Comparison of ENCODE assay signal across 23 cellular contexts in the genomic region with DNA sequence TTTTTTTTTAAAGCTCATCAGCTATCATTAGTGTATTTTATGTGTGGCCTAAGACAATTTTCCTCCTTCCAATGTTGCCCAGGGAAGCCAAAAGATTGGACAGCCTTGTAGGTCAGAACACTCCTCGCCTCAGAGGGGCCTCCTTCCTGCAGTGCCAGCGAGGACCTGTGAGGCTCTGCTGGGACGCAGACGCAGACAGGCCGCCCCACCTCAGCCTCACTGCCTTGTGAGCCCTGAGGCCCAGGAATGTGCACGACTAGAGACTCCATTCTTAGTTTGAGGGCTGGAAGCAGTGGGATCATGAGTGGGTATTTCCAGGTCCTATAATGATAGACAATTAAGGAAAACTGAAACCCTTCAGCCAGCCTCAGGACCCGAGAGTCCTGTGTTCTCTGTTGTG.
DNase-seq lines count a peak whose midpoint lies in the region; ATAC-seq and TF ChIP-seq lines count a peak whose summit lies in the region.
"Had no signal": no experiment of that assay in that cellular context is flagged by ENCODE, and none has a peak within 500 bp of the region (broad histone marks: within the 10 kb centered on the region; RNA-seq: fewer than 3 reads in every experiment).

No MANE protein-coding gene starts in this region.

- ATAC-seq in T-cell (replicated peaks in 1 of 4) (no peak), GM21786 (IDR thresholded peaks at IDR 0.05; ENCODE audit: unreplicated experiment) (no peak)
- ATAC-seq: Panc1 had no signal

- POLR2A ChIA-PET in T-cell (lab: Charles Lee): no interaction called here

- H3K4me2 ChIP-seq in GM23248 (ENCODE audit: unreplicated experiment): no peak overlapping the region
- H3K4me2 ChIP-seq: BLaER1, SK-N-SH had no signal

- H3K9ac ChIP-seq in GM23248: no peak overlapping the region
- H3K9ac ChIP-seq: BLaER1, SK-N-SH had no signal

- H3K9me3 Mint-ChIP-seq in T-cell: peaks cover 0 to 2% (median 0%) of the 10 kb centered on the region in 3 donors
- H3K9me3 Mint-ChIP-seq: CD4-positive, alpha-beta T cell had no signal

- no peak for TF ChIP-seq CTCF in ascending aorta (IDR thresholded peaks at IDR 0.05)
- TF ChIP-seq CTCF in ovary (IDR thresholded peaks at IDR 0.05): no peak
- TF ChIP-seq CTCF in right atrium auricular region (IDR thresholded peaks at IDR 0.05): no peak

- H3K4me3 Mint-ChIP-seq in T-cell: no peak overlapping the region
- H3K4me3 Mint-ChIP-seq: CD4-positive, alpha-beta T cell had no signal

- in situ Hi-C loops in GM23248 (cut with MboI): no loop called here

- H3K27ac Mint-ChIP-seq in T-cell: no peak overlapping the region
- H3K27ac Mint-ChIP-seq: CD4-positive, alpha-beta T cell had no signal

- peak; percentile 51 for DNase-seq in ELF-1 (ENCODE audit: low read depth, low spot score)
- no peak for DNase-seq in ascending aorta (ENCODE audit: low spot score in 2 of 2)
- DNase-seq in iPS-NIHi7 (ENCODE audit: extremely low spot score): peak; percentile 31
- peak; percentile 30 to 66 (median 37) for DNase-seq in ovary
- DNase-seq in GM23248: no peak
- no peak for DNase-seq in T-cell
- DNase-seq in right atrium auricular region (ENCODE audit: low spot score): no peak
- DNase-seq: ACHN; CD4-positive, alpha-beta T cell; COR-L47; DMS 273 treated with DMSO at 0.1 percent for 48 hours; DMS79 treated with DMSO at 0.1 percent for 48 hours; GOT3; NCI-H1048; NCI-H1417 treated with DMSO at 0.1 percent for 48 hours; NCI-H187; NCI-H2107; NCI-H510A; SK-N-SH had no signal

- intact Hi-C loops in ascending aorta (cut with DNase I): no loop called here
- intact Hi-C loops in ovary (cut with DNase I): no loop called here

- H3F3A ChIP-seq in GM23248 (ENCODE audit: insufficient read depth): peaks cover 12% of the 10 kb centered on the region

- peaks cover 0 to 38% of the 10 kb centered on the region in 2 donors for H3K4me1 ChIP-seq in ascending aorta
- peaks cover 16% of the 10 kb centered on the region for H3K4me1 ChIP-seq in ovary (ENCODE audit: insufficient read depth)
- H3K4me1 ChIP-seq in GM23248 (ENCODE audit: insufficient read depth): peaks cover 12% of the 10 kb centered on the region
- H3K4me1 ChIP-seq in right atrium auricular region: peaks cover 0 to 13% of the 10 kb centered on the region in 2 donors
- H3K4me1 ChIP-seq: BLaER1 had no signal

- H3K36me3 Mint-ChIP-seq in T-cell: peaks cover 27% of the 10 kb centered on the region

- H3K79me2 ChIP-seq in GM23248 (ENCODE audit: insufficient read depth): no peaks in the 10 kb centered on the region

- TF ChIP-seq EP300 in ovary (IDR thresholded peaks at IDR 0.05): no peak

- H3K27me3 ChIP-seq in ascending aorta: no peaks in the 10 kb centered on the region
- no peaks in the 10 kb centered on the region for H3K27me3 ChIP-seq in ovary
- H3K27me3 ChIP-seq in GM23248 (replicated peaks; ENCODE audit: insufficient read depth): no peaks in the 10 kb centered on the region
- H3K27me3 ChIP-seq in right atrium auricular region: no peaks in the 10 kb centered on the region
- H3K27me3 ChIP-seq: BLaER1 had no signal

- no peaks in the 10 kb centered on the region for H3K4me1 Mint-ChIP-seq in T-cell

- H3K36me3 ChIP-seq in ascending aorta: no peaks in the 10 kb centered on the region
- H3K36me3 ChIP-seq in ovary: no peaks in the 10 kb centered on the region
- H3K36me3 ChIP-seq in GM23248 (ENCODE audit: low read depth): no peaks in the 10 kb centered on the region
- no peaks in the 10 kb centered on the region for H3K36me3 ChIP-seq in right atrium auricular region

- WGBS in ovary, 3 donors: 34 to 38% (median 35%) methylated on average over 7 of the region's 7 CpGs
- 91 to 95% methylated on average over 7 of the region's 7 CpGs for WGBS in GM23248 (ENCODE audit: low coverage in 1 of 2, low lambda C conversion rate in 2 of 2, missing lambda C conversion rate in 2 of 2), 2 experiments

- CTCF ChIA-PET in T-cell (lab: Charles Lee): no interaction called here

- no peaks in the 10 kb centered on the region for H3K27me3 Mint-ChIP-seq in T-cell
- H3K27me3 Mint-ChIP-seq: CD4-positive, alpha-beta T cell had no signal

- H3K4me3 ChIP-seq in ascending aorta (no peak overlapping the region), ovary (no peak overlapping the region), GM23248 (no peak overlapping the region), right atrium auricular region (no peak overlapping the region)
- H3K4me3 ChIP-seq: BLaER1 had no signal

- no peak overlapping the region for H2AFZ ChIP-seq in GM23248

- no peak for TF ChIP-seq POLR2A in ovary (IDR thresholded peaks at IDR 0.05)

- H3K27ac ChIP-seq in ascending aorta (peak overlapping the region; percentile 29 to 32), ovary (peak overlapping the region in 1 of 2 donors; percentile 16), GM23248 (no peak overlapping the region), right atrium auricular region (no peak overlapping the region)
- H3K27ac ChIP-seq: 22Rv1, BLaER1 had no signal

- no peaks in the 10 kb centered on the region for H4K20me1 ChIP-seq in GM23248 (ENCODE audit: insufficient read depth)
- H4K20me1 ChIP-seq: BLaER1 had no signal

- H3K9me2 ChIP-seq in GM23248 (ENCODE audit: insufficient read depth): no peaks in the 10 kb centered on the region
- H3K9me2 ChIP-seq: SK-N-SH had no signal

- no peaks in the 10 kb centered on the region for H3K9me3 ChIP-seq in ascending aorta
- no peaks in the 10 kb centered on the region for H3K9me3 ChIP-seq in ovary
- no peaks in the 10 kb centered on the region for H3K9me3 ChIP-seq in GM23248 (ENCODE audit: low read depth)
- H3K9me3 ChIP-seq in right atrium auricular region: no peaks in the 10 kb centered on the region
- H3K9me3 ChIP-seq: BLaER1, SK-N-SH had no signal

Comparison
In these comparisons a context has a peak if more than half of its experiments do, and no peak if none do; other contexts are left out.
1. DNase-seq: peak in ELF-1 (single experiment), iPS-NIHi7 (single experiment) and ovary (5 of 5); none in ascending aorta (0 of 2), GM23248 (single experiment), T-cell (0 of 34) and right atrium auricular region (single experiment).
2. H3K27ac ChIP-seq: peak in ascending aorta (2 of 2); none in GM23248 (single experiment) and right atrium auricular region (0 of 2).